In the genomic region with DNA sequence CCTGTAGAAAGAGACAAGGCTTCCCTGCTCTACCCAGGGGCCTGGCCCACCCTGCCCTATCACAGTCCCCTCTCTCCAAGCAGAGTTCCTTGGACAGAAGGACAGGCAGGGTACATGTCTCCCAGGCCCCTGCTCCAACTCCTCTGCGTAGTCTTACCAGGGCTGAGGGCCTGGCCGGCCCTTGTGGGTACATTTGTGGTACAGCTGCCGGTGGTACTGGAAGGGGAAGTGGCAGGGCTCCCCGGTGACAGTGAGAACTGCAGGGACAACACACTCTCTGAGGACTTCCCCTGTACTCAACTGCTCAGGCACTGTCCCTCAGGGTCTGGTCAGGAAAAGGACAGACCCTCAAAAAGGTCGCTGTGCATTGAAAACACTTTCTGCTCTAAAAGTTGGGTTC, we compare ENCODE assay signal across 13 cellular contexts. TPM values are rescaled to one million over a fixed set of nuclear protein-coding genes. Genes with fewer than 3 reads are reported as not detected.
A peak's percentile ranks its signal among the peaks of the same experiment; 100 is the strongest.
DNase-seq lines count a peak whose midpoint lies in the region; ATAC-seq and TF ChIP-seq lines count a peak whose summit lies in the region.
"Had no signal": no experiment of that assay in that cellular context is flagged by ENCODE, and none has a peak within 500 bp of the region (broad histone marks: within the 10 kb centered on the region; RNA-seq: fewer than 3 reads in every experiment).

No MANE protein-coding gene starts in this region.

- H4K20me1 ChIP-seq in osteoblast (ENCODE audit: insufficient read depth, low read length): no peaks in the 10 kb centered on the region

- ATAC-seq in GM18868 (IDR thresholded peaks at IDR 0.05; ENCODE audit: unreplicated experiment): peak; percentile 31
- ATAC-seq: activated naive CD4-positive, alpha-beta T cell treated with anti-CD3 and anti-CD28 coated beads, Interleukin-2, amount 50 U/mL, for 72 hours; right lobe of liver had no signal

- H3K36me3 ChIP-seq in osteoblast (ENCODE audit: insufficient read depth, low read length) (no peaks in the 10 kb centered on the region), WERI-Rb-1 (no peaks in the 10 kb centered on the region)
- H3K36me3 ChIP-seq: HAP-1 had no signal

- H3K4me2 ChIP-seq in osteoblast (ENCODE audit: insufficient read depth, low read length): no peak overlapping the region

- peaks cover 55% of the 10 kb centered on the region for H3K27me3 Mint-ChIP-seq in dendritic cell treated with granulocyte-macrophage colony-stimulating factor and Interleukin-4, amounts not matched to agents 40 ng/mL and 50 ng/mL, for 4 days

- no peaks in the 10 kb centered on the region for H3K79me2 ChIP-seq in osteoblast (ENCODE audit: insufficient read depth, low read length)

- H3K9me3 ChIP-seq in osteoblast (ENCODE audit: low read depth, low read length): no peaks in the 10 kb centered on the region
- H3K9me3 ChIP-seq in WERI-Rb-1 (ENCODE audit: severe bottlenecking): no peaks in the 10 kb centered on the region
- H3K9me3 ChIP-seq: HAP-1, right lobe of liver had no signal

- peak overlapping the region; percentile 34 for H3K27ac Mint-ChIP-seq in dendritic cell treated with granulocyte-macrophage colony-stimulating factor and Interleukin-4, amounts not matched to agents 40 ng/mL and 50 ng/mL, for 4 days

- TF ChIP-seq CTCF in osteoblast (IDR thresholded peaks at IDR 0.05; ENCODE audit: extremely low read depth, low read depth, low read length) (no peak), WERI-Rb-1 (IDR thresholded peaks at IDR 0.05; ENCODE audit: low read depth, low read length) (no peak)

- peaks cover 53% of the 10 kb centered on the region for H3K4me1 Mint-ChIP-seq in dendritic cell treated with granulocyte-macrophage colony-stimulating factor and Interleukin-4, amounts not matched to agents 40 ng/mL and 50 ng/mL, for 4 days (ENCODE audit: low read depth)

- H3K9me3 Mint-ChIP-seq in dendritic cell treated with granulocyte-macrophage colony-stimulating factor and Interleukin-4, amounts not matched to agents 40 ng/mL and 50 ng/mL, for 4 days: no peaks in the 10 kb centered on the region
- H3K9me3 Mint-ChIP-seq: activated naive CD4-positive, alpha-beta T cell treated with anti-CD3 and anti-CD28 coated beads, Interleukin-2, amount 50 U/mL, for 72 hours had no signal

- DNase-seq in NOMO-1 (lab: John Stamatoyannopoulos, UW; ENCODE audit: unreplicated experiment in 2 of 2) (peak; percentile 82 to 88), osteoblast (ENCODE audit: insufficient read length, low spot score, missing footprints) (peak; percentile 72), WERI-Rb-1 (no peak), DMS79 (lab: John Stamatoyannopoulos, UW) (no peak)
- no peak for DNase-seq in NK-92 treated with Interleukin-12 subunit alpha and Interleukin-12 subunit beta, amount 100 ng/mL, for 24 hours (lab: John Stamatoyannopoulos, UW)
- DNase-seq: kidney, NCI-H1092, right lobe of liver had no signal

- no peak overlapping the region for H2AFZ ChIP-seq in osteoblast (ENCODE audit: low read length)

- no peaks in the 10 kb centered on the region for H3K36me3 Mint-ChIP-seq in dendritic cell treated with granulocyte-macrophage colony-stimulating factor and Interleukin-4, amounts not matched to agents 40 ng/mL and 50 ng/mL, for 4 days (ENCODE audit: low read depth)

- H3K4me3 Mint-ChIP-seq in dendritic cell treated with granulocyte-macrophage colony-stimulating factor and Interleukin-4, amounts not matched to agents 40 ng/mL and 50 ng/mL, for 4 days: no peak overlapping the region

- H3K27me3 ChIP-seq in osteoblast (ENCODE audit: insufficient read depth, low read length) (peaks cover 44% of the 10 kb centered on the region), WERI-Rb-1 (ENCODE audit: insufficient read depth, low read depth, severe bottlenecking) (no peaks in the 10 kb centered on the region)
- H3K27me3 ChIP-seq: right lobe of liver had no signal

- H3K4me3 ChIP-seq in osteoblast (ENCODE audit: insufficient read depth, low read length) (no peak overlapping the region), WERI-Rb-1 (ENCODE audit: low read depth, low read length) (no peak overlapping the region)
- H3K4me3 ChIP-seq: HAP-1, right lobe of liver had no signal

- intact Hi-C loops in dendritic cell treated with granulocyte-macrophage colony-stimulating factor and Interleukin-4, amounts not matched to agents 40 ng/mL and 50 ng/mL, for 4 days (cut with micrococcal nuclease): no loop called here

- H3K4me1 ChIP-seq in osteoblast (ENCODE audit: insufficient read depth, low read length): peaks cover 14% of the 10 kb centered on the region

- H3K27ac ChIP-seq in osteoblast (ENCODE audit: low read depth, low read length) (no peak overlapping the region), WERI-Rb-1 (no peak overlapping the region)
- H3K27ac ChIP-seq: right lobe of liver had no signal

RNA-seq across cellular contexts. Expression of a gene that starts 3.6 kb away (rescaled TPM):
- total RNA-seq in osteoblast: not detected in 2 replicates

RNA-seq across cellular contexts. Expression of a gene that starts 5.3 kb away (rescaled TPM):
- total RNA-seq in osteoblast: not detected in 2 replicates
- total RNA-seq: activated naive CD4-positive, alpha-beta T cell treated with anti-CD3 and anti-CD28 coated beads, Interleukin-2, amount 50 U/mL, for 72 hours; cerebellum; kidney; right lobe of liver had no signal

RNA-seq across cellular contexts. Expression of a gene that starts 20.7 kb away (rescaled TPM):
- 18.3 and 19.2 TPM in 2 replicates for total RNA-seq in osteoblast

RNA-seq across cellular contexts. Expression of a gene that starts 21.6 kb away (rescaled TPM):
- not detected in 2 replicates for total RNA-seq in osteoblast
- total RNA-seq: cerebellum had no signal

RNA-seq across cellular contexts. Expression of a gene that starts 40.8 kb away (rescaled TPM):
- total RNA-seq in osteoblast: 10.0 and 12.7 TPM in 2 replicates

Comparison
In these comparisons a context has a peak if more than half of its experiments do, and no peak if none do; other contexts are left out.
1. DNase-seq: peak in NOMO-1 (2 of 2) and osteoblast (single experiment); none in WERI-Rb-1 (single experiment), NK-92 treated with Interleukin-12 subunit alpha and Interleukin-12 subunit beta, amount 100 ng/mL, for 24 hours (single experiment) and DMS79 (single experiment).